23 cellular contexts compared by ENCODE assay signal in genomic region chr15:42220216-42220615, GRCh38.
"Had no signal": no experiment of that assay in that cellular context is flagged by ENCODE, and none has a peak within 500 bp of the region (broad histone marks: within the 10 kb centered on the region; RNA-seq: fewer than 3 reads in every experiment).

No MANE protein-coding gene starts in this region.

- H3K27me3 ChIP-seq: gastrocnemius medialis, heart right ventricle, neutrophil, spleen, stomach had no signal

- H3K27ac Mint-ChIP-seq: nephron progenitor cell had no signal

- H3K27ac ChIP-seq: gastrocnemius medialis, heart right ventricle, neutrophil, spleen, stomach, thoracic aorta had no signal

- H3K4me3 Mint-ChIP-seq: naive thymus-derived CD4-positive, alpha-beta T cell; nephron progenitor cell; stimulated activated memory B cell treated with anti-CD40 and anti-IgM and Interleukin-4, amounts not matched to agents 10 μg/mL and 1 μg/mL and 100 μg/mL, for 72 hours had no signal

- ATAC-seq: gastrocnemius medialis; heart right ventricle; left lobe of liver; naive thymus-derived CD4-positive, alpha-beta T cell; sciatic nerve; stimulated activated memory B cell treated with anti-CD40 and anti-IgM and Interleukin-4, amounts not matched to agents 10 μg/mL and 1 μg/mL and 100 μg/mL, for 72 hours had no signal

- DNase-seq: cortex of kidney; effector memory CD4-positive, alpha-beta T cell; erythroblast; gastrocnemius medialis; heart right ventricle; hypothalamus; mammary epithelial cell; naive thymus-derived CD4-positive, alpha-beta T cell; nephron progenitor cell; posterior cingulate gyrus; spleen; stimulated activated CD4-positive, alpha-beta T cell treated with anti-CD3 and anti-CD28 coated beads, Interleukin-15, amount 100 ng/mL, for 24 hours; stimulated activated CD4-positive, alpha-beta T cell treated with anti-CD3 and anti-CD28 coated beads, Interleukin-1b, Interleukin-23, amount 100 ng/mL, for 48 hours; stimulated activated CD4-positive, alpha-beta T cell treated with anti-CD3 and anti-CD28 coated beads, Interleukin-4, amount 100 ng/mL, for 24 hours; stomach; substantia nigra had no signal

- FAIRE-seq: endometrium, islet of Langerhans had no signal

- H3K9me3 Mint-ChIP-seq: naive thymus-derived CD4-positive, alpha-beta T cell; nephron progenitor cell; stimulated activated memory B cell treated with anti-CD40 and anti-IgM and Interleukin-4, amounts not matched to agents 10 μg/mL and 1 μg/mL and 100 μg/mL, for 72 hours had no signal

- H3K4me1 Mint-ChIP-seq: naive thymus-derived CD4-positive, alpha-beta T cell; nephron progenitor cell had no signal

- H3K4me1 ChIP-seq: gastrocnemius medialis, stomach had no signal

- H3K9me3 ChIP-seq: gastrocnemius medialis, heart right ventricle, neutrophil, spleen, stomach, thoracic aorta had no signal

- H3K4me3 ChIP-seq: gastrocnemius medialis, heart right ventricle, spleen, stomach, thoracic aorta had no signal

- H3K27me3 Mint-ChIP-seq: naive thymus-derived CD4-positive, alpha-beta T cell; stimulated activated memory B cell treated with anti-CD40 and anti-IgM and Interleukin-4, amounts not matched to agents 10 μg/mL and 1 μg/mL and 100 μg/mL, for 72 hours had no signal
